ENCODE assay signal across 8 cellular contexts in genomic region chr21:34614443-34614692, GRCh38. TPM values are rescaled to one million over a fixed set of nuclear protein-coding genes. Genes with fewer than 3 reads are reported as not detected.
DNase-seq lines count a peak whose midpoint lies in the region; ATAC-seq and TF ChIP-seq lines count a peak whose summit lies in the region.

No MANE protein-coding gene starts in this region.

- H3K4me1 ChIP-seq in HAP-1 (peaks cover 32% of the 10 kb centered on the region), iPS DF 6.9 (ENCODE audit: control insufficient read depth, insufficient read depth, low read length) (no peaks in the 10 kb centered on the region)

- H3K27ac Mint-ChIP-seq in WTC11 = no peak overlapping the region

- H3K4me1 Mint-ChIP-seq in WTC11 = peaks cover 7% of the 10 kb centered on the region; the same call in 1 of the 2 replicates

- H3K4me3 Mint-ChIP-seq in WTC11 = peak overlapping the region; percentile 76

- H3K9me3 ChIP-seq in HAP-1 (no peaks in the 10 kb centered on the region), iPS DF 6.9 (ENCODE audit: control insufficient read depth, insufficient read depth, low read length) (no peaks in the 10 kb centered on the region)

- H3K36me3 ChIP-seq in HAP-1 (replicated peaks) (no peaks in the 10 kb centered on the region), iPS DF 6.9 (ENCODE audit: control insufficient read depth, insufficient read depth, low read length) (no peaks in the 10 kb centered on the region)

- H3K27me3 ChIP-seq in HAP-1 (ENCODE audit: low read depth) (no peaks in the 10 kb centered on the region), iPS DF 6.9 (ENCODE audit: control insufficient read depth, insufficient read depth, low read length) (peaks cover 6% of the 10 kb centered on the region)

- POLR2A ChIA-PET in WTC11 (lab: Charles Lee) = no interaction called here

- no peak overlapping the region for H3K27ac ChIP-seq in iPS DF 6.9 (ENCODE audit: low read length)

- H3K9me3 Mint-ChIP-seq in WTC11 = no peaks in the 10 kb centered on the region

- CTCF ChIA-PET in WTC11 (lab: Charles Lee) = interaction anchor here (0.6 to 2.6 kb wide), 2 partner anchors 13 to 104 kb away, joined by 3 to 8 read pairs; no protein-coding TSS in a partner anchor

- H3K27me3 Mint-ChIP-seq in WTC11 (ENCODE audit: low read depth) = peaks cover 44% of the 10 kb centered on the region

- no peak for TF ChIP-seq CTCF in WTC11 (IDR thresholded peaks at IDR 0.05)

- WGBS in iPS DF 6.9 (ENCODE audit: insufficient coverage, insufficient read length) = no CpG with 5 or more reads among the region's 33 CpGs

- DNase-seq in HAP-1 (ENCODE audit: low spot score in 2 of 2) (no peak), WTC11 (ENCODE audit: low spot score) (no peak), iPS DF 6.9 (ENCODE audit: low read depth, low spot score) (no peak), medulla oblongata (ENCODE audit: extremely low spot score) (no peak), NCI-H1694 treated with DMSO at 0.1 percent for 48 hours (lab: John Stamatoyannopoulos, UW) (no peak)
- DNase-seq in stimulated activated naive CD8-positive, alpha-beta T cell treated with anti-CD3 and anti-CD28 coated beads, Interleukin-15, Interleukin-2, amounts not matched to agents 100 U/mL and 50 U/mL, for 24 hours = no peak

- H3K4me3 ChIP-seq in HAP-1 (peak overlapping the region; percentile 44), iPS DF 6.9 (ENCODE audit: low read length) (peak overlapping the region; percentile 72; the same call in 1 of the 2 replicates)

- ATAC-seq in WTC11 = peak; percentile 6
- peak; percentile 8 for ATAC-seq in stimulated activated naive CD8-positive, alpha-beta T cell treated with anti-CD3 and anti-CD28 coated beads, Interleukin-15, Interleukin-2, amounts not matched to agents 100 U/mL and 50 U/mL, for 24 hours
- no peak for ATAC-seq in GM19463 (IDR thresholded peaks at IDR 0.05; ENCODE audit: unreplicated experiment)
- no peak for ATAC-seq in HG03354 (IDR thresholded peaks at IDR 0.05; ENCODE audit: poor library complexity, severe bottlenecking, unreplicated experiment)

- in situ Hi-C loops in HAP-1 (cut with MboI; ENCODE audit: low sequenced_read_pairs) = loop anchor here (25.0 kb wide), 2 partner anchors 273 to 702 kb away; partner anchors contain the start of gene ATP5PO

- H3K36me3 Mint-ChIP-seq in WTC11 = no peaks in the 10 kb centered on the region

TF ChIP-seq in WTC11, 78 proteins besides CTCF, POLR2A, EP300 and RAD21:
- no peak for TF ChIP-seq ATF1 (CRISPR knock-in tag; IDR thresholded peaks at IDR 0.05)
- no peak for TF ChIP-seq ETV6 (CRISPR knock-in tag; IDR thresholded peaks at IDR 0.05)
- TF ChIP-seq FOXJ3 (CRISPR knock-in tag; IDR thresholded peaks at IDR 0.05; ENCODE audit: borderline replicate concordance) = no peak

RNA-seq across cellular contexts. Expression of gene RCAN1, which starts 0.5 kb away (rescaled TPM):
- 5.4 to 5.9 TPM (median 5.6 TPM) in 3 replicates for total RNA-seq in WTC11 (2021)

RNA-seq across cellular contexts. Expression of gene CLIC6, which starts 54.4 kb away (rescaled TPM):
- total RNA-seq in WTC11 (2021) = 1.8 to 3.8 TPM (median 3.7 TPM) in 3 replicates

Comparison
In these comparisons a context has a peak if more than half of its experiments do, and no peak if none do; other contexts are left out.
1. ATAC-seq: peak in WTC11 (single experiment) and stimulated activated naive CD8-positive, alpha-beta T cell treated with anti-CD3 and anti-CD28 coated beads, Interleukin-15, Interleukin-2, amounts not matched to agents 100 U/mL and 50 U/mL, for 24 hours (single experiment); none in GM19463 (single experiment) and HG03354 (single experiment).